8 cellular contexts compared by ENCODE assay signal in genomic region chr1:41366428-41367101, GRCh38. TPM values are rescaled to one million over a fixed set of nuclear protein-coding genes. Genes with fewer than 3 reads are reported as not detected.
A peak's percentile ranks its signal among the peaks of the same experiment; 100 is the strongest.
DNase-seq lines count a peak whose midpoint lies in the region; ATAC-seq and TF ChIP-seq lines count a peak whose summit lies in the region.

No MANE protein-coding gene starts in this region.

- H3K4me3 ChIP-seq in GM08714 (ENCODE audit: low read length), result peak overlapping the region; percentile 2; the same call in 1 of the 2 replicates
- H3K4me3 ChIP-seq in testis, result peak overlapping the region; percentile 46 to 54

- H3K36me3 ChIP-seq in testis (ENCODE audit: low read depth, missing control alignments), result no peaks in the 10 kb centered on the region

- H3K9me3 ChIP-seq in testis, result no peaks in the 10 kb centered on the region

- H3K27me3 Mint-ChIP-seq in activated naive CD4-positive, alpha-beta T cell treated with anti-CD3 and anti-CD28 coated beads, Interleukin-2, amount 10 ng/mL, durations not matched to agents 7 days and 5 days, result peaks cover 85% of the 10 kb centered on the region

- peak overlapping the region; percentile 35 to 58 for H3K27ac ChIP-seq in testis

- no peak overlapping the region for H3K27ac Mint-ChIP-seq in activated naive CD4-positive, alpha-beta T cell treated with anti-CD3 and anti-CD28 coated beads, Interleukin-2, amount 10 ng/mL, durations not matched to agents 7 days and 5 days

- H3K36me3 Mint-ChIP-seq in activated naive CD4-positive, alpha-beta T cell treated with anti-CD3 and anti-CD28 coated beads, Interleukin-2, amount 10 ng/mL, durations not matched to agents 7 days and 5 days, result no peaks in the 10 kb centered on the region

- peaks cover 3% of the 10 kb centered on the region for H3K4me1 Mint-ChIP-seq in activated naive CD4-positive, alpha-beta T cell treated with anti-CD3 and anti-CD28 coated beads, Interleukin-2, amount 10 ng/mL, durations not matched to agents 7 days and 5 days

- H3K4me1 ChIP-seq in testis, result peaks cover 42% of the 10 kb centered on the region

- H3K9me3 Mint-ChIP-seq in activated naive CD4-positive, alpha-beta T cell treated with anti-CD3 and anti-CD28 coated beads, Interleukin-2, amount 10 ng/mL, durations not matched to agents 7 days and 5 days, result no peaks in the 10 kb centered on the region

- no peak for TF ChIP-seq POLR2A in testis (IDR thresholded peaks at IDR 0.05)

- 5 to 7% methylated on average over 3 to 34 of the region's 51 CpGs for WGBS in testis, 2 donors

- TF ChIP-seq CTCF in testis (IDR thresholded peaks at IDR 0.05), result no peak

- intact Hi-C loops in testis (cut with DNase I; ENCODE audit: low total_unique reads), result no loop called here

- no peaks in the 10 kb centered on the region for H3K27me3 ChIP-seq in testis

- DNase-seq in NCI-H2196 treated with DMSO at 0.1 percent for 48 hours (lab: John Stamatoyannopoulos, UW; ENCODE audit: unreplicated experiment), result peak; percentile 28
- peak; percentile 51 for DNase-seq in activated naive CD4-positive, alpha-beta T cell treated with anti-CD3 and anti-CD28 coated beads, Interleukin-2, amount 10 ng/mL, durations not matched to agents 7 days and 5 days
- peak; percentile 62 for DNase-seq in left kidney (ENCODE audit: low read depth, low spot score)
- DNase-seq in testis, result no peak
- DNase-seq in putamen (ENCODE audit: low spot score), result no peak

- ATAC-seq in GM21390 (IDR thresholded peaks at IDR 0.05; ENCODE audit: unreplicated experiment), result no peak
- ATAC-seq in GM21619 (IDR thresholded peaks at IDR 0.05; ENCODE audit: unreplicated experiment), result no peak

- CTCF ChIA-PET in activated naive CD4-positive, alpha-beta T cell treated with anti-CD3 and anti-CD28 coated beads, Interleukin-2, amount 10 ng/mL, durations not matched to agents 7 days and 5 days (lab: Charles Lee), result no interaction called here

- no peak overlapping the region for H3K4me3 Mint-ChIP-seq in activated naive CD4-positive, alpha-beta T cell treated with anti-CD3 and anti-CD28 coated beads, Interleukin-2, amount 10 ng/mL, durations not matched to agents 7 days and 5 days

RNA-seq across cellular contexts. Expression of gene FOXO6, which starts 5.3 kb away (rescaled TPM):
- total RNA-seq in testis, result 1 to 10 TPM; 3.8 to 4.5 TPM
- 2.4 TPM for polyA plus RNA-seq in testis (ENCODE audit: insufficient read depth, low read depth, low replicate concordance)

Comparison
In these comparisons a context has a peak if more than half of its experiments do, and no peak if none do; other contexts are left out.
1. DNase-seq: peak in NCI-H2196 treated with DMSO at 0.1 percent for 48 hours (single experiment), activated naive CD4-positive, alpha-beta T cell treated with anti-CD3 and anti-CD28 coated beads, Interleukin-2, amount 10 ng/mL, durations not matched to agents 7 days and 5 days (single experiment) and left kidney (single experiment); none in testis (single experiment) and putamen (single experiment).